ENCODE assay signal across 1 cellular context in genomic region chr16:31458073-31458834, GRCh38.
TF ChIP-seq lines count a peak whose summit lies in the region.

No MANE protein-coding gene starts in this region.

TF ChIP-seq in HepG2, 621 proteins besides CTCF, POLR2A, EP300 and RAD21 (continued from another document and continues in another):
- TF ChIP-seq ZNF275 (CRISPR knock-in tag; IDR thresholded peaks at IDR 0.05; ENCODE audit: borderline replicate concordance), result peak; percentile 68
- TF ChIP-seq SALL2 (CRISPR knock-in tag; IDR thresholded peaks at IDR 0.05), result no peak
- 0 out of 2 replicates have a peak, but pooled peaks have one; percentile 33 for TF ChIP-seq HIVEP1 (CRISPR knock-in tag; IDR thresholded peaks at IDR 0.05)
- TF ChIP-seq CEBPZ (IDR thresholded peaks at IDR 0.05; ENCODE audit: low read length), result no peak
- no peak; the same call in 1 of the 2 replicates for TF ChIP-seq SP140L (CRISPR knock-in tag; IDR thresholded peaks at IDR 0.05; ENCODE audit: borderline replicate concordance)
- TF ChIP-seq IRF2 (CRISPR knock-in tag; IDR thresholded peaks at IDR 0.05), result peak; percentile 84
- 0 out of 4 replicates have a peak, but pooled peaks have one; percentile 1 to 14 for TF ChIP-seq MAFK (conservative IDR thresholded peaks at IDR 0.05 in 1 of 2, IDR thresholded peaks at IDR 0.05 in 1 of 2; ENCODE audit: low read length in 2 of 2)
- peak; percentile 70; the same call in 1 of the 2 replicates for TF ChIP-seq FOXP4 (CRISPR knock-in tag; IDR thresholded peaks at IDR 0.05)
- TF ChIP-seq KLF9 (CRISPR knock-in tag; IDR thresholded peaks at IDR 0.05; ENCODE audit: low read depth), result no peak
- TF ChIP-seq ZNF20 (CRISPR knock-in tag; IDR thresholded peaks at IDR 0.05), result no peak
- TF ChIP-seq E2F5 (CRISPR knock-in tag; conservative IDR thresholded peaks at IDR 0.05), result no peak; the same call in 1 of the 2 replicates
- TF ChIP-seq ZNF33A (CRISPR knock-in tag; IDR thresholded peaks at IDR 0.05; ENCODE audit: borderline replicate concordance), result no peak
- 0 out of 2 replicates have a peak, but pooled peaks have one; percentile 59 for TF ChIP-seq MEIS2 (CRISPR knock-in tag; IDR thresholded peaks at IDR 0.05)
- peak; percentile 69 for TF ChIP-seq DPF2 (CRISPR knock-in tag; IDR thresholded peaks at IDR 0.05; ENCODE audit: borderline replicate concordance, low read depth)
- no peak; the same call in 1 of the 2 replicates for TF ChIP-seq SKIL (CRISPR knock-in tag; IDR thresholded peaks at IDR 0.05; ENCODE audit: borderline replicate concordance)
- peak; percentile 77 for TF ChIP-seq JUN (CRISPR knock-in tag; IDR thresholded peaks at IDR 0.05)
- TF ChIP-seq ETV6 (CRISPR knock-in tag; conservative IDR thresholded peaks at IDR 0.05), result 0 out of 2 replicates have a peak, but pooled peaks have one; percentile 35
- TF ChIP-seq ZNF564 (CRISPR knock-in tag; IDR thresholded peaks at IDR 0.05), result peak; percentile 96; the same call in 1 of the 2 replicates
- TF ChIP-seq SMC3 (IDR thresholded peaks at IDR 0.05; ENCODE audit: low read length), result peak; percentile 26
- no peak; the same call in 1 of the 2 replicates for TF ChIP-seq FLYWCH1 (CRISPR knock-in tag; IDR thresholded peaks at IDR 0.05)
- peak; percentile 96; the same call in 1 of the 2 replicates for TF ChIP-seq TGIF2 (CRISPR knock-in tag; IDR thresholded peaks at IDR 0.05)
- TF ChIP-seq ZBTB25 (CRISPR knock-in tag; IDR thresholded peaks at IDR 0.05), result peak; percentile 80; the same call in 1 of the 2 replicates
- TF ChIP-seq ZNF781 (CRISPR knock-in tag; IDR thresholded peaks at IDR 0.05; ENCODE audit: borderline replicate concordance, not compliant biosample characterization), result peak; percentile 77
- no peak for TF ChIP-seq ZNF737 (CRISPR knock-in tag; IDR thresholded peaks at IDR 0.05; ENCODE audit: borderline replicate concordance)
- no peak for TF ChIP-seq ZBTB49 (CRISPR knock-in tag; IDR thresholded peaks at IDR 0.05; ENCODE audit: borderline replicate concordance)
- TF ChIP-seq SIN3A (IDR thresholded peaks at IDR 0.05; ENCODE audit: borderline replicate concordance, low read depth, low read length), result no peak
- peak; percentile 74 for TF ChIP-seq PHF8 (CRISPR knock-in tag; IDR thresholded peaks at IDR 0.05)
- no peak for TF ChIP-seq HOXA9 (CRISPR knock-in tag; IDR thresholded peaks at IDR 0.05; ENCODE audit: borderline replicate concordance)
- TF ChIP-seq ZNF350 (CRISPR knock-in tag; IDR thresholded peaks at IDR 0.05; ENCODE audit: borderline replicate concordance, low read depth), result peak; percentile 82; the same call in 1 of the 2 replicates
- TF ChIP-seq NFIC (IDR thresholded peaks at IDR 0.05; ENCODE audit: low read length), result no peak
- TF ChIP-seq KDM1A (CRISPR knock-in tag; IDR thresholded peaks at IDR 0.05), result no peak; the same call in 1 of the 2 replicates
- no peak for TF ChIP-seq ZNF660 (CRISPR knock-in tag; IDR thresholded peaks at IDR 0.05; ENCODE audit: borderline replicate concordance, low read depth)
- no peak for TF ChIP-seq ZNF572 (CRISPR knock-in tag; IDR thresholded peaks at IDR 0.05)
- TF ChIP-seq ZNF143 (CRISPR knock-in tag; IDR thresholded peaks at IDR 0.05), result peak; percentile 57; the same call in 1 of the 2 replicates
- peak; percentile 88; the same call in 1 of the 2 replicates for TF ChIP-seq NAIF1 (CRISPR knock-in tag; IDR thresholded peaks at IDR 0.05; ENCODE audit: borderline replicate concordance)
- peak; percentile 80 for TF ChIP-seq PHF5A (CRISPR knock-in tag; IDR thresholded peaks at IDR 0.05; ENCODE audit: low read depth, unreplicated experiment)
- no peak for TF ChIP-seq ZNF207 (IDR thresholded peaks at IDR 0.05; ENCODE audit: borderline replicate concordance)
- peak; percentile 76; the same call in 1 of the 2 replicates for TF ChIP-seq AKAP8 (CRISPR knock-in tag; IDR thresholded peaks at IDR 0.05)
- no peak; the same call in 1 of the 2 replicates for TF ChIP-seq NCOR1 (IDR thresholded peaks at IDR 0.05; ENCODE audit: borderline replicate concordance, low read length)
- TF ChIP-seq MED13 (CRISPR knock-in tag; IDR thresholded peaks at IDR 0.05), result no peak; the same call in 1 of the 2 replicates
- no peak for TF ChIP-seq ZNF746 (CRISPR knock-in tag; IDR thresholded peaks at IDR 0.05)
- peak; percentile 78; the same call in 1 of the 2 replicates for TF ChIP-seq ZFAT (CRISPR knock-in tag; conservative IDR thresholded peaks at IDR 0.05)
- TF ChIP-seq ZNF570 (CRISPR knock-in tag; IDR thresholded peaks at IDR 0.05; ENCODE audit: borderline replicate concordance), result no peak
- TF ChIP-seq SRF (IDR thresholded peaks at IDR 0.05; ENCODE audit: low read depth, low read length), result peak; percentile 43; the same call in 1 of the 2 replicates
- TF ChIP-seq ZSCAN29 (CRISPR knock-in tag; conservative IDR thresholded peaks at IDR 0.05), result peak; percentile 42; the same call in 1 of the 2 replicates
- TF ChIP-seq AGO2 (optimal IDR thresholded peaks at IDR 0.05; ENCODE audit: low read depth, low read length), result peak; percentile 9
- TF ChIP-seq ARID4A (CRISPR knock-in tag; IDR thresholded peaks at IDR 0.05; ENCODE audit: borderline replicate concordance), result peak; percentile 82
- peak; percentile 96 for TF ChIP-seq ERF (CRISPR knock-in tag; IDR thresholded peaks at IDR 0.05)
- TF ChIP-seq RXRA (CRISPR knock-in tag; IDR thresholded peaks at IDR 0.05), result peak; percentile 80
